Comparison of ENCODE assay signal across 8 cellular contexts in the genomic region with DNA sequence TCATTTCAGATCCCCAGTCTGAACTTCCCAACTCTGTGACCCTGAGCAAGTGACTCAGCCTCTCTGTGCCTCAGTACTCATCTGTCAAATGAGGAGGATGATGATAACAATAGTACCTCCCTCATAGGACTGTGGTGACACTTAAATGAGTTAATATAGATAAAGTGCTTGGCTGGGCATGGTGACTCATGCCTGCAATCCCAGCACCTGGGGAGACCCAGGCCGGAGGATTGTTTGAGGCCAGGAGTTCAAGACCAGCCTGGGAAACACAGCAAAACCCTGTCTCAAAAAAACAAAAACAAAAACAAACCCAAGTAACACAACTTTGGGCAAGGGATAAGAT. TPM values are rescaled to one million over a fixed set of nuclear protein-coding genes. Genes with fewer than 3 reads are reported as not detected.
A peak's percentile ranks its signal among the peaks of the same experiment; 100 is the strongest.
DNase-seq lines count a peak whose midpoint lies in the region; ATAC-seq and TF ChIP-seq lines count a peak whose summit lies in the region.

No MANE protein-coding gene starts in this region.

- H3K4me2 ChIP-seq in mammary epithelial cell (ENCODE audit: insufficient read depth, low read depth, low read length) = no peak overlapping the region

- POLR2A ChIA-PET in MCF 10A (lab: Yijun Ruan, JAX) = no interaction called here
- POLR2A ChIA-PET in WTC11 (lab: Charles Lee) = no interaction called here

- no peak overlapping the region for H3K4me3 Mint-ChIP-seq in MCF 10A (ENCODE audit: unreplicated experiment)
- H3K4me3 Mint-ChIP-seq in WTC11 = no peak overlapping the region

- no peaks in the 10 kb centered on the region for H4K20me1 ChIP-seq in mammary epithelial cell (ENCODE audit: insufficient read depth, low read length)

- peaks cover 32% of the 10 kb centered on the region for H3K4me1 ChIP-seq in mammary epithelial cell (ENCODE audit: insufficient read depth, low read length)
- H3K4me1 ChIP-seq in tibial nerve = peaks cover 0 to 84% (median 53%) of the 10 kb centered on the region in 4 donors

- H3K9me3 Mint-ChIP-seq in MCF 10A (ENCODE audit: unreplicated experiment) (no peaks in the 10 kb centered on the region), WTC11 (no peaks in the 10 kb centered on the region)

- H3K27ac Mint-ChIP-seq in MCF 10A (ENCODE audit: low read depth, unreplicated experiment) (no peak overlapping the region), WTC11 (no peak overlapping the region)

- no peak overlapping the region for H3K9ac ChIP-seq in mammary epithelial cell (ENCODE audit: insufficient read depth, low read length)

- H3K4me1 Mint-ChIP-seq in MCF 10A (ENCODE audit: insufficient read depth, unreplicated experiment) = peaks cover 19% of the 10 kb centered on the region
- H3K4me1 Mint-ChIP-seq in WTC11 = peaks cover 38% of the 10 kb centered on the region

- in situ Hi-C loops in mammary epithelial cell (cut with MboI; ENCODE audit: low sequenced_read_pairs in 2 of 2) = no loop called here

- dilution Hi-C loops in mammary epithelial cell (cut with HindIII; ENCODE audit: low sequenced_read_pairs) = no loop called here

- no peak for TF ChIP-seq EP300 in tibial nerve (IDR thresholded peaks at IDR 0.05)

- WGBS in mammary epithelial cell (ENCODE audit: low coverage, missing lambda C conversion rate) = 93% methylated on average over 1 of the region's 1 CpG
- WGBS in tibial nerve, 2 donors = 63 to 87% methylated on average over 1 of the region's 1 CpG

- no TSS peak for BruUV-seq in MCF 10A (replicated peaks; lab: Mats Ljungman, UMichigan)
- BruUV-seq in mammary epithelial cell (replicated peaks; lab: Mats Ljungman, UMichigan) = no TSS peak

- no peak overlapping the region for H2AFZ ChIP-seq in mammary epithelial cell (ENCODE audit: low read depth, low read length)

- intact Hi-C loops in MCF 10A (cut with micrococcal nuclease) = no loop called here
- intact Hi-C loops in mammary epithelial cell (cut with micrococcal nuclease) = no loop called here

- H3K36me3 Mint-ChIP-seq in MCF 10A (ENCODE audit: insufficient read depth, unreplicated experiment) (no peaks in the 10 kb centered on the region), WTC11 (no peaks in the 10 kb centered on the region)

- no peak for TF ChIP-seq POLR2A in tibial nerve (IDR thresholded peaks at IDR 0.05)

- DNase-seq in MCF 10A (ENCODE audit: unreplicated experiment) (peak; percentile 10), mammary epithelial cell (no peak), kidney glomerular epithelial cell (lab: John Stamatoyannopoulos, UW) (peak; percentile 7), tibial nerve (ENCODE audit: low spot score in 2 of 2) (no peak), GDM1 (lab: John Stamatoyannopoulos, UW) (no peak), 8988T (no peak), WTC11 (ENCODE audit: low spot score) (no peak)
- peak; percentile 27 to 44 for DNase-seq in activated CD4-positive, alpha-beta T cell treated with anti-CD3 and anti-CD28 coated beads, Interleukin-2, amount 50 U/mL, for 4 hours

- H3K36me3 ChIP-seq in mammary epithelial cell (ENCODE audit: insufficient read depth, low read length) (no peaks in the 10 kb centered on the region), tibial nerve (no peaks in the 10 kb centered on the region)

- TF ChIP-seq CTCF in MCF 10A (IDR thresholded peaks at IDR 0.05; ENCODE audit: unreplicated experiment) (no peak), mammary epithelial cell (conservative IDR thresholded peaks at IDR 0.05 in 1 of 2, IDR thresholded peaks at IDR 0.05 in 1 of 2; ENCODE audit: extremely low read depth in 1 of 2, insufficient read depth in 1 of 2, low read depth in 1 of 2, low read length in 2 of 2) (no peak), tibial nerve (IDR thresholded peaks at IDR 0.05) (no peak), WTC11 (IDR thresholded peaks at IDR 0.05) (no peak)

- CTCF ChIA-PET in MCF 10A (lab: Yijun Ruan, JAX) (interaction anchor here (0.8 to 1.3 kb wide), 3 partner anchors 26 to 78 kb away, joined by 3 to 4 read pairs (median 3); no protein-coding TSS in a partner anchor), mammary epithelial cell (lab: Charles Lee; ENCODE audit: low non-redundant PET) (no interaction called here), WTC11 (lab: Charles Lee) (interaction anchor here (1.3 to 13.5 kb wide), 3 partner anchors 24 to 73 kb away, joined by 4 to 125 read pairs (median 11); no protein-coding TSS in a partner anchor)

- ATAC-seq in WTC11 = no peak

- H3K9me3 ChIP-seq in mammary epithelial cell (replicated peaks; ENCODE audit: insufficient read depth, low read length) (no peaks in the 10 kb centered on the region), tibial nerve (no peaks in the 10 kb centered on the region)

- H3K27me3 Mint-ChIP-seq in MCF 10A (ENCODE audit: insufficient read depth, unreplicated experiment) = no peaks in the 10 kb centered on the region
- H3K27me3 Mint-ChIP-seq in WTC11 (ENCODE audit: low read depth) = no peaks in the 10 kb centered on the region

- H3K4me3 ChIP-seq in mammary epithelial cell (replicated peaks in 1 of 3; ENCODE audit: insufficient read depth in 1 of 3, low read depth in 2 of 3, low read length in 3 of 3) (no peak overlapping the region), tibial nerve (no peak overlapping the region)

- H3K27me3 ChIP-seq in mammary epithelial cell (ENCODE audit: insufficient read depth, low read length) (no peaks in the 10 kb centered on the region), tibial nerve (no peaks in the 10 kb centered on the region)

- H3K79me2 ChIP-seq in mammary epithelial cell (ENCODE audit: insufficient read depth, low read length) = peaks cover 4% of the 10 kb centered on the region

- no peak overlapping the region for H3K27ac ChIP-seq in mammary epithelial cell (ENCODE audit: insufficient read depth, low read depth, low read length)
- H3K27ac ChIP-seq in tibial nerve = peak overlapping the region in 3 of 4 donors; percentile 79 to 90 (median 84)

TF ChIP-seq in WTC11, 78 proteins besides CTCF, POLR2A, EP300 and RAD21 (continues in another document):
- TF ChIP-seq GRHL2 (CRISPR knock-in tag; IDR thresholded peaks at IDR 0.05; ENCODE audit: insufficient replicate concordance, severe bottlenecking) (no peak), NFYB (CRISPR knock-in tag; conservative IDR thresholded peaks at IDR 0.05; ENCODE audit: low read depth) (no peak), ELF4 (CRISPR knock-in tag; IDR thresholded peaks at IDR 0.05; ENCODE audit: low read depth) (no peak), ZNF396 (CRISPR knock-in tag; IDR thresholded peaks at IDR 0.05; ENCODE audit: borderline replicate concordance) (no peak), ATF1 (CRISPR knock-in tag; IDR thresholded peaks at IDR 0.05) (no peak), NR2C2 (CRISPR knock-in tag; IDR thresholded peaks at IDR 0.05) (no peak), TEAD1 (CRISPR knock-in tag; IDR thresholded peaks at IDR 0.05) (no peak)
- TF ChIP-seq, protein P1, sequence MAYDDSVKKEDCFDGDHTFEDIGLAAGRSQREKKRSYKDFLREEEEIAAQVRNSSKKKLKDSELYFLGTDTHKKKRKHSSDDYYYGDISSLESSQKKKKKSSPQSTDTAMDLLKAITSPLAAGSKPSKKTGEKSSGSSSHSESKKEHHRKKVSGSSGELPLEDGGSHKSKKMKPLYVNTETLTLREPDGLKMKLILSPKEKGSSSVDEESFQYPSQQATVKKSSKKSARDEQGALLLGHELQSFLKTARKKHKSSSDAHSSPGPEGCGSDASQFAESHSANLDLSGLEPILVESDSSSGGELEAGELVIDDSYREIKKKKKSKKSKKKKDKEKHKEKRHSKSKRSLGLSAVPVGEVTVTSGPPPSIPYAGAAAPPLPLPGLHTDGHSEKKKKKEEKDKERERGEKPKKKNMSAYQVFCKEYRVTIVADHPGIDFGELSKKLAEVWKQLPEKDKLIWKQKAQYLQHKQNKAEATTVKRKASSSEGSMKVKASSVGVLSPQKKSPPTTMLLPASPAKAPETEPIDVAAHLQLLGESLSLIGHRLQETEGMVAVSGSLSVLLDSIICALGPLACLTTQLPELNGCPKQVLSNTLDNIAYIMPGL (CRISPR knock-in tag; IDR thresholded peaks at IDR 0.05) = no peak
- TF ChIP-seq, protein P2, sequence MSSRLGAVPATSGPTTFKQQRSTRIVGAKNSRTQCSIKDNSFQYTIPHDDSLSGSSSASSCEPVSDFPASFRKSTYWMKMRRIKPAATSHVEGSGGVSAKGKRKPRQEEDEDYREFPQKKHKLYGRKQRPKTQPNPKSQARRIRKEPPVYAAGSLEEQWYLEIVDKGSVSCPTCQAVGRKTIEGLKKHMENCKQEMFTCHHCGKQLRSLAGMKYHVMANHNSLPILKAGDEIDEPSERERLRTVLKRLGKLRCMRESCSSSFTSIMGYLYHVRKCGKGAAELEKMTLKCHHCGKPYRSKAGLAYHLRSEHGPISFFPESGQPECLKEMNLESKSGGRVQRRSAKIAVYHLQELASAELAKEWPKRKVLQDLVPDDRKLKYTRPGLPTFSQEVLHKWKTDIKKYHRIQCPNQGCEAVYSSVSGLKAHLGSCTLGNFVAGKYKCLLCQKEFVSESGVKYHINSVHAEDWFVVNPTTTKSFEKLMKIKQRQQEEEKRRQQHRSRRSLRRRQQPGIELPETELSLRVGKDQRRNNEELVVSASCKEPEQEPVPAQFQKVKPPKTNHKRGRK (CRISPR knock-in tag; IDR thresholded peaks at IDR 0.05; ENCODE audit: borderline replicate concordance) = no peak

RNA-seq across cellular contexts. Expression of a gene that starts 4.8 kb away (rescaled TPM):
- total RNA-seq in MCF 10A (2022) (40.0 and 46.8 TPM in 2 replicates), mammary epithelial cell (100 to 1,000 TPM in 1 of 2 donors, 10 to 100 TPM in 1; 86.3 to 153 TPM), tibial nerve (100 to 1,000 TPM in 2 of 4 donors, 10 to 100 TPM in 2; 84.1 to 128 (median 110) TPM), WTC11 (2021) (40.6 to 45.0 TPM (median 42.0 TPM) in 3 replicates)
- 65.7 TPM for polyA plus RNA-seq in mammary epithelial cell
- 75.5 TPM for polyA minus RNA-seq in mammary epithelial cell

Comparison
In these comparisons a context has a peak if more than half of its experiments do, and no peak if none do; other contexts are left out.
1. DNase-seq: peak in MCF 10A (single experiment), activated CD4-positive, alpha-beta T cell treated with anti-CD3 and anti-CD28 coated beads, Interleukin-2, amount 50 U/mL, for 4 hours (2 of 2) and kidney glomerular epithelial cell (single experiment); none in mammary epithelial cell (single experiment), tibial nerve (0 of 2), GDM1 (single experiment), 8988T (single experiment) and WTC11 (single experiment).